In genomic region chr19:42132851-42133528, GRCh38 we compare ENCODE assay signal across 1 cellular context.
A peak's percentile ranks its signal among the peaks of the same experiment; 100 is the strongest.
TF ChIP-seq lines count a peak whose summit lies in the region.

No MANE protein-coding gene starts in this region.

TF ChIP-seq in HepG2, 621 proteins besides CTCF, POLR2A, EP300 and RAD21 (continued from another document and continues in another):
- TF ChIP-seq NONO (IDR thresholded peaks at IDR 0.05) (no peak), NONO (CRISPR knock-in tag; conservative IDR thresholded peaks at IDR 0.05) (no peak), ZNF329 (CRISPR knock-in tag; IDR thresholded peaks at IDR 0.05; ENCODE audit: low read depth) (no peak), EZH2 (conservative IDR thresholded peaks at IDR 0.05; ENCODE audit: low read depth, low read length) (peak; percentile 81; the same call in 1 of the 2 replicates), RFX3 (CRISPR knock-in tag; IDR thresholded peaks at IDR 0.05) (no peak), XRCC5 (optimal IDR thresholded peaks at IDR 0.05; ENCODE audit: low read length) (peak; percentile 57), FOXA3 (CRISPR knock-in tag; IDR thresholded peaks at IDR 0.05) (no peak), ARNT (IDR thresholded peaks at IDR 0.05) (no peak), PRPF4 (IDR thresholded peaks at IDR 0.05; ENCODE audit: low read depth, low read length, poor library complexity, severe bottlenecking) (no peak), HOXD1 (CRISPR knock-in tag; IDR thresholded peaks at IDR 0.05) (no peak), ZNF768 (CRISPR knock-in tag; IDR thresholded peaks at IDR 0.05) (0 out of 2 replicates have a peak, but pooled peaks have one; percentile 25), ISL2 (CRISPR knock-in tag; IDR thresholded peaks at IDR 0.05) (no peak), ZNF567 (CRISPR knock-in tag; IDR thresholded peaks at IDR 0.05; ENCODE audit: borderline replicate concordance) (0 out of 2 replicates have a peak, but pooled peaks have one; percentile 37), MED1 (CRISPR knock-in tag; IDR thresholded peaks at IDR 0.05) (no peak), ZNF460 (CRISPR knock-in tag; IDR thresholded peaks at IDR 0.05; ENCODE audit: borderline replicate concordance) (no peak), HDAC1 (CRISPR knock-in tag; IDR thresholded peaks at IDR 0.05) (no peak), SIX1 (CRISPR knock-in tag; IDR thresholded peaks at IDR 0.05; ENCODE audit: borderline replicate concordance) (no peak), ZNF143 (CRISPR knock-in tag; IDR thresholded peaks at IDR 0.05) (no peak), ELF1 (CRISPR knock-in tag; IDR thresholded peaks at IDR 0.05) (no peak), NFIC (IDR thresholded peaks at IDR 0.05; ENCODE audit: low read length) (no peak), ZKSCAN1 (IDR thresholded peaks at IDR 0.05; ENCODE audit: low read length) (no peak), ZNF773 (CRISPR knock-in tag; IDR thresholded peaks at IDR 0.05; ENCODE audit: borderline replicate concordance) (no peak), ZNF792 (CRISPR knock-in tag; IDR thresholded peaks at IDR 0.05) (no peak), KDM1A (CRISPR knock-in tag; IDR thresholded peaks at IDR 0.05) (no peak), SMARCC2 (IDR thresholded peaks at IDR 0.05) (no peak), ZNF282 (IDR thresholded peaks at IDR 0.05; ENCODE audit: partially characterized antibody) (no peak), STAT5B (CRISPR knock-in tag; IDR thresholded peaks at IDR 0.05) (no peak), THAP9 (CRISPR knock-in tag; IDR thresholded peaks at IDR 0.05; ENCODE audit: borderline replicate concordance) (peak; percentile 42; the same call in 1 of the 2 replicates), ADNP (CRISPR knock-in tag; IDR thresholded peaks at IDR 0.05) (no peak), ZFP41 (CRISPR knock-in tag; IDR thresholded peaks at IDR 0.05; ENCODE audit: borderline replicate concordance) (0 out of 2 replicates have a peak, but pooled peaks have one; percentile 55), ZHX1 (CRISPR knock-in tag; IDR thresholded peaks at IDR 0.05; ENCODE audit: low read depth) (no peak), ZNF496 (CRISPR knock-in tag; IDR thresholded peaks at IDR 0.05; ENCODE audit: insufficient replicate concordance) (no peak), ZNF724P (CRISPR knock-in tag; IDR thresholded peaks at IDR 0.05; ENCODE audit: borderline replicate concordance) (no peak), SMC3 (IDR thresholded peaks at IDR 0.05; ENCODE audit: low read length) (peak; percentile 17; the same call in 1 of the 2 replicates), ZBTB42 (CRISPR knock-in tag; IDR thresholded peaks at IDR 0.05) (no peak), PITX1 (CRISPR knock-in tag; IDR thresholded peaks at IDR 0.05) (no peak), TARDBP (CRISPR knock-in tag; IDR thresholded peaks at IDR 0.05) (no peak), ZBTB39 (CRISPR knock-in tag; IDR thresholded peaks at IDR 0.05) (no peak), ZNF720 (CRISPR knock-in tag; IDR thresholded peaks at IDR 0.05) (no peak), ATAD3A (CRISPR knock-in tag; IDR thresholded peaks at IDR 0.05) (no peak), ARID2 (CRISPR knock-in tag; IDR thresholded peaks at IDR 0.05; ENCODE audit: borderline replicate concordance) (no peak), ZNF546 (CRISPR knock-in tag; conservative IDR thresholded peaks at IDR 0.05) (0 out of 2 replicates have a peak, but pooled peaks have one; percentile 50), ZNF34 (CRISPR knock-in tag; IDR thresholded peaks at IDR 0.05; ENCODE audit: borderline replicate concordance) (no peak), PATZ1 (CRISPR knock-in tag; IDR thresholded peaks at IDR 0.05) (peak; percentile 92), MLLT10 (CRISPR knock-in tag; IDR thresholded peaks at IDR 0.05) (no peak), ZSCAN31 (CRISPR knock-in tag; IDR thresholded peaks at IDR 0.05; ENCODE audit: low read depth) (no peak), ARNT2 (CRISPR knock-in tag; IDR thresholded peaks at IDR 0.05; ENCODE audit: low read depth) (no peak), MBNL3 (CRISPR knock-in tag; conservative IDR thresholded peaks at IDR 0.05) (no peak), ZNF788 (CRISPR knock-in tag; IDR thresholded peaks at IDR 0.05; ENCODE audit: borderline replicate concordance) (peak; percentile 21; the same call in 1 of the 2 replicates)
- TF ChIP-seq, protein P1, sequence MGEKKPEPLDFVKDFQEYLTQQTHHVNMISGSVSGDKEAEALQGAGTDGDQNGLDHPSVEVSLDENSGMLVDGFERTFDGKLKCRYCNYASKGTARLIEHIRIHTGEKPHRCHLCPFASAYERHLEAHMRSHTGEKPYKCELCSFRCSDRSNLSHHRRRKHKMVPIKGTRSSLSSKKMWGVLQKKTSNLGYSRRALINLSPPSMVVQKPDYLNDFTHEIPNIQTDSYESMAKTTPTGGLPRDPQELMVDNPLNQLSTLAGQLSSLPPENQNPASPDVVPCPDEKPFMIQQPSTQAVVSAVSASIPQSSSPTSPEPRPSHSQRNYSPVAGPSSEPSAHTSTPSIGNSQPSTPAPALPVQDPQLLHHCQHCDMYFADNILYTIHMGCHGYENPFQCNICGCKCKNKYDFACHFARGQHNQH (CRISPR knock-in tag; IDR thresholded peaks at IDR 0.05), result no peak
- TF ChIP-seq, protein P2, sequence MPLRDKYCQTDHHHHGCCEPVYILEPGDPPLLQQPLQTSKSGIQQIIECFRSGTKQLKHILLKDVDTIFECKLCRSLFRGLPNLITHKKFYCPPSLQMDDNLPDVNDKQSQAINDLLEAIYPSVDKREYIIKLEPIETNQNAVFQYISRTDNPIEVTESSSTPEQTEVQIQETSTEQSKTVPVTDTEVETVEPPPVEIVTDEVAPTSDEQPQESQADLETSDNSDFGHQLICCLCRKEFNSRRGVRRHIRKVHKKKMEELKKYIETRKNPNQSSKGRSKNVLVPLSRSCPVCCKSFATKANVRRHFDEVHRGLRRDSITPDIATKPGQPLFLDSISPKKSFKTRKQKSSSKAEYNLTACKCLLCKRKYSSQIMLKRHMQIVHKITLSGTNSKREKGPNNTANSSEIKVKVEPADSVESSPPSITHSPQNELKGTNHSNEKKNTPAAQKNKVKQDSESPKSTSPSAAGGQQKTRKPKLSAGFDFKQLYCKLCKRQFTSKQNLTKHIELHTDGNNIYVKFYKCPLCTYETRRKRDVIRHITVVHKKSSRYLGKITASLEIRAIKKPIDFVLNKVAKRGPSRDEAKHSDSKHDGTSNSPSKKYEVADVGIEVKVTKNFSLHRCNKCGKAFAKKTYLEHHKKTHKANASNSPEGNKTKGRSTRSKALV (CRISPR knock-in tag; IDR thresholded peaks at IDR 0.05), result no peak
- TF ChIP-seq, protein P3, sequence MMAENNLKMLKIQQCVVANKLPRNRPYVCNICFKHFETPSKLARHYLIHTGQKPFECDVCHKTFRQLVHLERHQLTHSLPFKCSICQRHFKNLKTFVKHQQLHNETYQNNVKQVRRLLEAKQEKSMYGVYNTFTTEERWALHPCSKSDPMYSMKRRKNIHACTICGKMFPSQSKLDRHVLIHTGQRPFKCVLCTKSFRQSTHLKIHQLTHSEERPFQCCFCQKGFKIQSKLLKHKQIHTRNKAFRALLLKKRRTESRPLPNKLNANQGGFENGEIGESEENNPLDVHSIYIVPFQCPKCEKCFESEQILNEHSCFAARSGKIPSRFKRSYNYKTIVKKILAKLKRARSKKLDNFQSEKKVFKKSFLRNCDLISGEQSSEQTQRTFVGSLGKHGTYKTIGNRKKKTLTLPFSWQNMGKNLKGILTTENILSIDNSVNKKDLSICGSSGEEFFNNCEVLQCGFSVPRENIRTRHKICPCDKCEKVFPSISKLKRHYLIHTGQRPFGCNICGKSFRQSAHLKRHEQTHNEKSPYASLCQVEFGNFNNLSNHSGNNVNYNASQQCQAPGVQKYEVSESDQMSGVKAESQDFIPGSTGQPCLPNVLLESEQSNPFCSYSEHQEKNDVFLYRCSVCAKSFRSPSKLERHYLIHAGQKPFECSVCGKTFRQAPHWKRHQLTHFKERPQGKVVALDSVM (CRISPR knock-in tag; IDR thresholded peaks at IDR 0.05), result no peak
- TF ChIP-seq, protein P4, sequence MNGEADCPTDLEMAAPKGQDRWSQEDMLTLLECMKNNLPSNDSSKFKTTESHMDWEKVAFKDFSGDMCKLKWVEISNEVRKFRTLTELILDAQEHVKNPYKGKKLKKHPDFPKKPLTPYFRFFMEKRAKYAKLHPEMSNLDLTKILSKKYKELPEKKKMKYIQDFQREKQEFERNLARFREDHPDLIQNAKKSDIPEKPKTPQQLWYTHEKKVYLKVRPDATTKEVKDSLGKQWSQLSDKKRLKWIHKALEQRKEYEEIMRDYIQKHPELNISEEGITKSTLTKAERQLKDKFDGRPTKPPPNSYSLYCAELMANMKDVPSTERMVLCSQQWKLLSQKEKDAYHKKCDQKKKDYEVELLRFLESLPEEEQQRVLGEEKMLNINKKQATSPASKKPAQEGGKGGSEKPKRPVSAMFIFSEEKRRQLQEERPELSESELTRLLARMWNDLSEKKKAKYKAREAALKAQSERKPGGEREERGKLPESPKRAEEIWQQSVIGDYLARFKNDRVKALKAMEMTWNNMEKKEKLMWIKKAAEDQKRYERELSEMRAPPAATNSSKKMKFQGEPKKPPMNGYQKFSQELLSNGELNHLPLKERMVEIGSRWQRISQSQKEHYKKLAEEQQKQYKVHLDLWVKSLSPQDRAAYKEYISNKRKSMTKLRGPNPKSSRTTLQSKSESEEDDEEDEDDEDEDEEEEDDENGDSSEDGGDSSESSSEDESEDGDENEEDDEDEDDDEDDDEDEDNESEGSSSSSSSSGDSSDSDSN (CRISPR knock-in tag; IDR thresholded peaks at IDR 0.05), result no peak
- TF ChIP-seq, protein P5, sequence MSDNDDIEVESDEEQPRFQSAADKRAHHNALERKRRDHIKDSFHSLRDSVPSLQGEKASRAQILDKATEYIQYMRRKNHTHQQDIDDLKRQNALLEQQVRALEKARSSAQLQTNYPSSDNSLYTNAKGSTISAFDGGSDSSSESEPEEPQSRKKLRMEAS (IDR thresholded peaks at IDR 0.05), result peak; percentile 29; the same call in 1 of the 2 replicates
